ENCODE assay signal across 8 cellular contexts in the genomic region with DNA sequence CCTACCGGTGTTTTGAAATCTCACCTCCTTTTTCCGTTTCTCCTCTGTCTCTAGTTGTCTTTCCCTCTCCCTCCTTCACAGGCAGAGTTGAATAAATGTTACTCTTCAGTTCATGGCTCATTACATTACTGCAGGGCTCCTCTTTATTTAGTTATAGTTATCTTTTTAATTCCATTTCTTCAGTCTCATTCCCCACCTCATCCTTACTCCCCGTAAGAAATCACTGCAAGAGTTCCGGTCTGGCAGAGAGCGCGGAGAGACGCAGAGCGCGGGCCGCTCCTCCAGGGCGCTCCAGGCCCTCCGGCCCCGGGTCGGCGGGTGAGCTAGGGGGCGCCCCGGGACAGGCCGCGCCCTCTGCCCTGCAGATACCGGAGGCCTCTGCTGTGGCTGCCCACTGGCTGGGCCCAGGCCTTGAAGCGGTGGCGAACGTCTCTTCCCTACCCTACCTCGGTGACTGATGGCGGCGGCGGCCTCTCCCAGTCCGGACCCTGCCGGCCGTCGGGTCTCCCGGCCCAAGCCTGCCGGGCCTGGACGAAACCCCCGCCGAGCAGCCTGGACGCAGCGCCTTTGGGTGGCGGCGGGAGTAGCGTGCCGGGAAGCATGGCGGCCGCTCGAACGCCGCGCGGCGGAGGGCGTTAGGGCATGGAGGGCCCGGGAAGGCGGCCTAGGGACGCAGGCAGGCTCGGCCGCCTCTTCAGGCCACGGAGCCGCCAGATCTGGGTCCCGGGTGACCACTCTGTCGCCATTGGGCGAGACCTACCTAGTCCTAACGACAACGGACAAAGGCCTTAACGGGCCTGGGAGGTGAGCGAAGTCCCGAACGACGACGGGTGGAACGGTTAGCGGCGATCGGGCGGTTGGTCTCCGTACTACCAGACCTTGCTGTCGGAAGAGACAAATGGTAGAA. TPM values are rescaled to one million over a fixed set of nuclear protein-coding genes. Genes with fewer than 3 reads are reported as not detected.
DNase-seq lines count a peak whose midpoint lies in the region; ATAC-seq and TF ChIP-seq lines count a peak whose summit lies in the region.

No MANE protein-coding gene starts in this region.

- H3K4me3 ChIP-seq in BE2C (ENCODE audit: low read depth, low read length) (peak overlapping the region; percentile 90), Panc1 (ENCODE audit: low read depth in 2 of 2, low read length in 2 of 2) (peak overlapping the region; percentile 65 to 66), neuronal stem cell (ENCODE audit: low read length in 2 of 2) (peak overlapping the region; percentile 51 to 86), subcutaneous abdominal adipose tissue (ENCODE audit: low read depth in 1 of 5, low read length in 5 of 5) (peak overlapping the region; percentile 71 to 87 (median 80))

- CTCF ChIA-PET in Panc1 (lab: Charles Lee): no interaction called here

- H2AFZ ChIP-seq in neuronal stem cell (ENCODE audit: low read length): peak overlapping the region; percentile 71

- POLR2A ChIA-PET in Panc1 (lab: Charles Lee): no interaction called here

- no peak overlapping the region for H3K14ac ChIP-seq in neuronal stem cell (ENCODE audit: low read length)

- intact Hi-C loops in Panc1 (cut with micrococcal nuclease; ENCODE audit: unreplicated experiment): no loop called here

- peak overlapping the region; percentile 92 for H3K18ac ChIP-seq in neuronal stem cell (ENCODE audit: low read length)

- H3K4ac ChIP-seq in neuronal stem cell (ENCODE audit: low read length): peak overlapping the region; percentile 90

- H3K9ac ChIP-seq in neuronal stem cell (ENCODE audit: low read depth, low read length, poor library complexity): peak overlapping the region; percentile 95
- peak overlapping the region; percentile 56 to 93 (median 80) for H3K9ac ChIP-seq in subcutaneous abdominal adipose tissue (ENCODE audit: low read length in 5 of 5)

- peak overlapping the region; percentile 54 for H3K4me2 ChIP-seq in neuronal stem cell (ENCODE audit: insufficient read depth, low read length, poor library complexity, severe bottlenecking)

- no peaks in the 10 kb centered on the region for H3K36me3 ChIP-seq in BE2C
- H3K36me3 ChIP-seq in Panc1 (ENCODE audit: control insufficient read depth, insufficient read depth, low read length): no peaks in the 10 kb centered on the region
- no peaks in the 10 kb centered on the region for H3K36me3 ChIP-seq in neuronal stem cell (replicated peaks in 1 of 2; ENCODE audit: control insufficient read depth in 2 of 2, insufficient read depth in 2 of 2, low read length in 2 of 2)
- H3K36me3 ChIP-seq in subcutaneous abdominal adipose tissue (ENCODE audit: control insufficient read depth in 5 of 5, insufficient read depth in 5 of 5, low read length in 5 of 5): no peaks in the 10 kb centered on the region

- H4K8ac ChIP-seq in neuronal stem cell (ENCODE audit: low read depth, low read length): no peak overlapping the region

- no peaks in the 10 kb centered on the region for H3K9me3 ChIP-seq in BE2C
- H3K9me3 ChIP-seq in Panc1 (ENCODE audit: control insufficient read depth, insufficient read depth, low read depth, low read length): no peaks in the 10 kb centered on the region
- H3K9me3 ChIP-seq in neuronal stem cell (replicated peaks in 1 of 2; ENCODE audit: control insufficient read depth in 2 of 2, insufficient read depth in 1 of 2, low read depth in 1 of 2, low read length in 2 of 2): no peaks in the 10 kb centered on the region
- no peaks in the 10 kb centered on the region for H3K9me3 ChIP-seq in subcutaneous abdominal adipose tissue (ENCODE audit: control insufficient read depth in 5 of 5, low read length in 5 of 5)

- H3K23ac ChIP-seq in neuronal stem cell (ENCODE audit: low read depth, low read length, poor library complexity): peak overlapping the region; percentile 83

- ATAC-seq in HG03439 (IDR thresholded peaks at IDR 0.05; ENCODE audit: unreplicated experiment): peak; percentile 84
- peak; percentile 93 for ATAC-seq in Panc1

- H3K79me1 ChIP-seq in neuronal stem cell (ENCODE audit: low read depth, low read length): no peaks in the 10 kb centered on the region

- no peaks in the 10 kb centered on the region for H3K4me1 ChIP-seq in BE2C
- H3K4me1 ChIP-seq in Panc1 (ENCODE audit: control insufficient read depth, insufficient read depth, low read length): peaks cover 9% of the 10 kb centered on the region
- H3K4me1 ChIP-seq in neuronal stem cell (ENCODE audit: control insufficient read depth in 2 of 2, insufficient read depth in 1 of 2, low read depth in 1 of 2, low read length in 2 of 2): peaks cover 0 to 7% of the 10 kb centered on the region in 2 donors
- peaks cover 3 to 25% (median 19%) of the 10 kb centered on the region in 5 donors for H3K4me1 ChIP-seq in subcutaneous abdominal adipose tissue (ENCODE audit: control insufficient read depth in 5 of 5, insufficient read depth in 5 of 5, low read length in 5 of 5)

- H2BK12ac ChIP-seq in neuronal stem cell (ENCODE audit: low read length): peak overlapping the region; percentile 16

- H2BK5ac ChIP-seq in neuronal stem cell (ENCODE audit: low read length): peak overlapping the region; percentile 69

- in situ Hi-C loops in Panc1 (cut with HindIII; ENCODE audit: low pct_unique_long_range_greater_than_20kb, low sequenced_read_pairs): no loop called here

- DNase-seq in BE2C (peak; percentile 54), GM19238 (ENCODE audit: insufficient read length, low spot score) (peak; percentile 47), Panc1 (ENCODE audit: low read depth, low spot score) (no peak), activated gamma-delta T cell treated with Interleukin-2 at 50 U/mL for 16 hours (peak; percentile 72), foreskin melanocyte (peak; percentile 77), neuronal stem cell (ENCODE audit: low spot score) (peak; percentile 81)

- no peak overlapping the region for H2AK5ac ChIP-seq in neuronal stem cell (ENCODE audit: low read depth, low read length)

- BruUV-seq in Panc1 (replicated peaks; lab: Mats Ljungman, UMichigan): no TSS peak

- no CpG with 5 or more reads among the region's 76 CpGs for WGBS in neuronal stem cell (ENCODE audit: extremely low coverage in 2 of 2, insufficient read length in 2 of 2, insufficient replicate concordance in 1 of 2), 2 donors

- no peaks in the 10 kb centered on the region for H3K27me3 ChIP-seq in BE2C
- H3K27me3 ChIP-seq in Panc1 (ENCODE audit: control insufficient read depth, insufficient read depth, low read length): no peaks in the 10 kb centered on the region
- H3K27me3 ChIP-seq in neuronal stem cell (ENCODE audit: control insufficient read depth in 3 of 3, insufficient read depth in 3 of 3, low read depth in 1 of 3, low read length in 3 of 3): peaks cover 0 to 2% (median 0%) of the 10 kb centered on the region in 3 experiments
- no peaks in the 10 kb centered on the region for H3K27me3 ChIP-seq in subcutaneous abdominal adipose tissue (ENCODE audit: control insufficient read depth in 5 of 5, insufficient read depth in 4 of 5, low read length in 5 of 5)

- H3K27ac ChIP-seq in Panc1 (ENCODE audit: low read length) (peak overlapping the region; percentile 98), neuronal stem cell (replicated peaks; ENCODE audit: low read length) (peak overlapping the region; percentile 85), subcutaneous abdominal adipose tissue (ENCODE audit: low read depth, low read length) (peak overlapping the region; percentile 90)

- no peak for TF ChIP-seq CTCF in BE2C (IDR thresholded peaks at IDR 0.05; ENCODE audit: low read depth, low read length)
- TF ChIP-seq CTCF in Panc1 (IDR thresholded peaks at IDR 0.05): peak; percentile 84

- H4K91ac ChIP-seq in neuronal stem cell (ENCODE audit: low read depth, low read length, poor library complexity): peak overlapping the region; percentile 80

- peak overlapping the region; percentile 24 for H2BK120ac ChIP-seq in neuronal stem cell (ENCODE audit: low read depth, low read length)

- H2BK15ac ChIP-seq in neuronal stem cell (ENCODE audit: low read length): peak overlapping the region; percentile 53

RNA-seq across cellular contexts. Expression of gene HMGN4, which starts 16.4 kb away (rescaled TPM):
- polyA plus RNA-seq in BE2C (2012; ENCODE audit: insufficient read depth, insufficient read length, low read depth): 59.1 TPM
- total RNA-seq in Panc1 (2021; ENCODE audit: unreplicated experiment): 60.5 TPM
- polyA plus RNA-seq in Panc1 (2012; ENCODE audit: insufficient read length): 67.7 TPM
- polyA plus RNA-seq in neuronal stem cell (2013, experiment 1 of 2): 47.8 TPM
- 44.3 TPM for polyA plus RNA-seq in neuronal stem cell (2013, experiment 2 of 2)

RNA-seq across cellular contexts. Expression of gene BTN1A1, which starts 21.6 kb away (rescaled TPM):
- polyA plus RNA-seq in BE2C (2012; ENCODE audit: insufficient read depth, insufficient read length, low read depth): not detected
- total RNA-seq in Panc1 (2021; ENCODE audit: unreplicated experiment): 0.10 TPM
- polyA plus RNA-seq in Panc1 (2012; ENCODE audit: insufficient read length): not detected
- polyA plus RNA-seq in neuronal stem cell (2013, experiment 1 of 2): 0.04 TPM
- 0.04 TPM for polyA plus RNA-seq in neuronal stem cell (2013, experiment 2 of 2)
